In the genomic region with DNA sequence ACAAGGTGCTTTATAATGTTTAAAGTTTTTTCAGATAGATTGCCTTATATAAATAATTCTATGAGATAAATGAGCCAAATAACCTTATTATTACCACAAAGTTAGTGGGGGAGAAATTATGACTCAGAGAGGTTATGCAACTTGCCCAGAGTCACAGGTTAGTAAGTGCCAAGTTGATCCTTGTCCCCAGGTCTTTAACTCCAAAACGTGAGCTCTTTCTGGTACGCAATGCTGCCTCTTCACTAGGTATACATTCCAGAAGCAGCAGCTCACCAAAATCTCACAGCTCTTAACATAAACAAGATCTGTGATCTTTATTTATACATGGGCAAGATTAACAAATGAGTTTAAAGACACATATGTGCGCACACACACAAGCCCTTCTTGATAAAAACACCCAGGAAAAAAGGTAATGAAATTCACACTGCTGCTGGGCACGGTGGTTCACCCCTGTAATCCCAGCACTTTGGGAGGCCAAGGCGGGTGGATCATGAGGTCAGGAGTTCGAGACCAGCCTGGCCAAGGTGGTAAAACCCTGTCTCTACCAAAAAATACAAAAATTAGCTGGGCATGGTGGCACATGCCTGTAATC, we compare ENCODE assay signal across 1 cellular context.
TF ChIP-seq lines count a peak whose summit lies in the region.

No MANE protein-coding gene starts in this region.

TF ChIP-seq in HepG2, 621 proteins besides CTCF, POLR2A, EP300 and RAD21 (continued from another document):
- TF ChIP-seq HMGXB4 (CRISPR knock-in tag; IDR thresholded peaks at IDR 0.05; ENCODE audit: borderline replicate concordance in 1 of 2, low read depth in 1 of 2), result no peak
- TF ChIP-seq AGO2 (optimal IDR thresholded peaks at IDR 0.05; ENCODE audit: low read depth, low read length), result no peak
- TF ChIP-seq, protein P1, sequence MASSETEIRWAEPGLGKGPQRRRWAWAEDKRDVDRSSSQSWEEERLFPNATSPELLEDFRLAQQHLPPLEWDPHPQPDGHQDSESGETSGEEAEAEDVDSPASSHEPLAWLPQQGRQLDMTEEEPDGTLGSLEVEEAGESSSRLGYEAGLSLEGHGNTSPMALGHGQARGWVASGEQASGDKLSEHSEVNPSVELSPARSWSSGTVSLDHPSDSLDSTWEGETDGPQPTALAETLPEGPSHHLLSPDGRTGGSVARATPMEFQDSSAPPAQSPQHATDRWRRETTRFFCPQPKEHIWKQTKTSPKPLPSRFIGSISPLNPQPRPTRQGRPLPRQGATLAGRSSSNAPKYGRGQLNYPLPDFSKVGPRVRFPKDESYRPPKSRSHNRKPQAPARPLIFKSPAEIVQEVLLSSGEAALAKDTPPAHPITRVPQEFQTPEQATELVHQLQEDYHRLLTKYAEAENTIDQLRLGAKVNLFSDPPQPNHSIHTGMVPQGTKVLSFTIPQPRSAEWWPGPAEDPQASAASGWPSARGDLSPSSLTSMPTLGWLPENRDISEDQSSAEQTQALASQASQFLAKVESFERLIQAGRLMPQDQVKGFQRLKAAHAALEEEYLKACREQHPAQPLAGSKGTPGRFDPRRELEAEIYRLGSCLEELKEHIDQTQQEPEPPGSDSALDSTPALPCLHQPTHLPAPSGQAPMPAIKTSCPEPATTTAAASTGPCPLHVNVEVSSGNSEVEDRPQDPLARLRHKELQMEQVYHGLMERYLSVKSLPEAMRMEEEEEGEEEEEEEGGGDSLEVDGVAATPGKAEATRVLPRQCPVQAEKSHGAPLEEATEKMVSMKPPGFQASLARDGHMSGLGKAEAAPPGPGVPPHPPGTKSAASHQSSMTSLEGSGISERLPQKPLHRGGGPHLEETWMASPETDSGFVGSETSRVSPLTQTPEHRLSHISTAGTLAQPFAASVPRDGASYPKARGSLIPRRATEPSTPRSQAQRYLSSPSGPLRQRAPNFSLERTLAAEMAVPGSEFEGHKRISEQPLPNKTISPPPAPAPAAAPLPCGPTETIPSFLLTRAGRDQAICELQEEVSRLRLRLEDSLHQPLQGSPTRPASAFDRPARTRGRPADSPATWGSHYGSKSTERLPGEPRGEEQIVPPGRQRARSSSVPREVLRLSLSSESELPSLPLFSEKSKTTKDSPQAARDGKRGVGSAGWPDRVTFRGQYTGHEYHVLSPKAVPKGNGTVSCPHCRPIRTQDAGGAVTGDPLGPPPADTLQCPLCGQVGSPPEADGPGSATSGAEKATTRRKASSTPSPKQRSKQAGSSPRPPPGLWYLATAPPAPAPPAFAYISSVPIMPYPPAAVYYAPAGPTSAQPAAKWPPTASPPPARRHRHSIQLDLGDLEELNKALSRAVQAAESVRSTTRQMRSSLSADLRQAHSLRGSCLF (CRISPR knock-in tag; IDR thresholded peaks at IDR 0.05; ENCODE audit: borderline replicate concordance), result no peak
- TF ChIP-seq, protein P2, sequence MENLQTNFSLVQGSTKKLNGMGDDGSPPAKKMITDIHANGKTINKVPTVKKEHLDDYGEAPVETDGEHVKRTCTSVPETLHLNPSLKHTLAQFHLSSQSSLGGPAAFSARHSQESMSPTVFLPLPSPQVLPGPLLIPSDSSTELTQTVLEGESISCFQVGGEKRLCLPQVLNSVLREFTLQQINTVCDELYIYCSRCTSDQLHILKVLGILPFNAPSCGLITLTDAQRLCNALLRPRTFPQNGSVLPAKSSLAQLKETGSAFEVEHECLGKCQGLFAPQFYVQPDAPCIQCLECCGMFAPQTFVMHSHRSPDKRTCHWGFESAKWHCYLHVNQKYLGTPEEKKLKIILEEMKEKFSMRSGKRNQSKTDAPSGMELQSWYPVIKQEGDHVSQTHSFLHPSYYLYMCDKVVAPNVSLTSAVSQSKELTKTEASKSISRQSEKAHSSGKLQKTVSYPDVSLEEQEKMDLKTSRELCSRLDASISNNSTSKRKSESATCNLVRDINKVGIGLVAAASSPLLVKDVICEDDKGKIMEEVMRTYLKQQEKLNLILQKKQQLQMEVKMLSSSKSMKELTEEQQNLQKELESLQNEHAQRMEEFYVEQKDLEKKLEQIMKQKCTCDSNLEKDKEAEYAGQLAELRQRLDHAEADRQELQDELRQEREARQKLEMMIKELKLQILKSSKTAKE (CRISPR knock-in tag; IDR thresholded peaks at IDR 0.05; ENCODE audit: borderline replicate concordance), result no peak
- 0 out of 2 replicates have a peak, but pooled peaks have one; percentile 57 for TF ChIP-seq BCL3 (CRISPR knock-in tag; IDR thresholded peaks at IDR 0.05)
- TF ChIP-seq FOXA3 (CRISPR knock-in tag; IDR thresholded peaks at IDR 0.05), result peak; percentile 66
